Comparison of ENCODE assay signal across 1 cellular context in the genomic region with DNA sequence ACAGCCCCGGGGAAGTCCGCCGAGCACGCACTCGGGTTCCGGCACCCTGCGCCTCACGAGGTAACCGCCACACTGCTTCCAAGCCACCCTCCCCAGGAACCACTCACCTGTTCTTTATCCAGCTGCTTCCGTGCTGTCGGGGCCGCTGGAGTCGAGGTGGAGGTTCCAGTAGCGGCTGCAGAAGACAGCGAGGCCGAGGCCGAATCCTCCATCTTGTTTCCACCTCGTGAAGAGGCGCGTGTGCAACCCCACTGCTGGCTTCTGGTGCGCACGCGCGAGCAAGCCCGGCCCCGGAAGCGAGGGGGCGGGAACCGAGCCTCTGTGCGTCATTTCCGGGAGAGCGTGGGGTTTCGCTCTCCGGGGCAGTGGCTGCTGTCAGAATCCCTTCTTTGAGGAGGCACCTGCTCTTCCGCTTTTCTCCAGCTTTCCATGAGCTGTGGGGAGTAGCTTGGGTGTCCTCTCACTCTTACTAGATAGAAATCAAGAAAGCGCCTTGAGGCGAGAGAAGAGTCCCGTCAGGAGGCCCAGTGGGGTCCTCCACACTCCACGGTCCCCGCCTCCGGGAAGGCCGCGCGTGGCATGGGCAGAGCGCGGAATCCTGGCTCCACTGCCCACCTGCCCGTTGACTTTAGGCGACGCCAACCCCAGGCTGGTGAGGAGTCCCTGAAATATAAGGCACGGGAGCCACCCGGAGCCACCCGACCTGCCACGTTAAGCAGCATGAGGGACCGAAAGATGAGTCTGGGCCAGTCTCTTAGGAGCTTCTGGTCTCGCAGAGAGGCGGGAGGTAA.
TF ChIP-seq lines count a peak whose summit lies in the region.

A gene (minus strand): TSS at position 242 of the 791 bp plus-strand sequence. CDS start 30 bp downstream, at position 212.

TF ChIP-seq in HepG2, 621 proteins besides CTCF, POLR2A, EP300 and RAD21 (continued from another document and continues in another):
- TF ChIP-seq, protein P1, sequence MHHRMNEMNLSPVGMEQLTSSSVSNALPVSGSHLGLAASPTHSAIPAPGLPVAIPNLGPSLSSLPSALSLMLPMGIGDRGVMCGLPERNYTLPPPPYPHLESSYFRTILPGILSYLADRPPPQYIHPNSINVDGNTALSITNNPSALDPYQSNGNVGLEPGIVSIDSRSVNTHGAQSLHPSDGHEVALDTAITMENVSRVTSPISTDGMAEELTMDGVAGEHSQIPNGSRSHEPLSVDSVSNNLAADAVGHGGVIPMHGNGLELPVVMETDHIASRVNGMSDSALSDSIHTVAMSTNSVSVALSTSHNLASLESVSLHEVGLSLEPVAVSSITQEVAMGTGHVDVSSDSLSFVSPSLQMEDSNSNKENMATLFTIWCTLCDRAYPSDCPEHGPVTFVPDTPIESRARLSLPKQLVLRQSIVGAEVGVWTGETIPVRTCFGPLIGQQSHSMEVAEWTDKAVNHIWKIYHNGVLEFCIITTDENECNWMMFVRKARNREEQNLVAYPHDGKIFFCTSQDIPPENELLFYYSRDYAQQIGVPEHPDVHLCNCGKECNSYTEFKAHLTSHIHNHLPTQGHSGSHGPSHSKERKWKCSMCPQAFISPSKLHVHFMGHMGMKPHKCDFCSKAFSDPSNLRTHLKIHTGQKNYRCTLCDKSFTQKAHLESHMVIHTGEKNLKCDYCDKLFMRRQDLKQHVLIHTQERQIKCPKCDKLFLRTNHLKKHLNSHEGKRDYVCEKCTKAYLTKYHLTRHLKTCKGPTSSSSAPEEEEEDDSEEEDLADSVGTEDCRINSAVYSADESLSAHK (CRISPR knock-in tag; IDR thresholded peaks at IDR 0.05; ENCODE audit: borderline replicate concordance) = peak; percentile 73; the same call in 1 of the 2 replicates
- no peak for TF ChIP-seq CBX1 (IDR thresholded peaks at IDR 0.05; ENCODE audit: low read depth)
- peak; percentile 67; the same call in 1 of the 2 replicates for TF ChIP-seq PPARG (CRISPR knock-in tag; conservative IDR thresholded peaks at IDR 0.05)
- TF ChIP-seq, protein P2, sequence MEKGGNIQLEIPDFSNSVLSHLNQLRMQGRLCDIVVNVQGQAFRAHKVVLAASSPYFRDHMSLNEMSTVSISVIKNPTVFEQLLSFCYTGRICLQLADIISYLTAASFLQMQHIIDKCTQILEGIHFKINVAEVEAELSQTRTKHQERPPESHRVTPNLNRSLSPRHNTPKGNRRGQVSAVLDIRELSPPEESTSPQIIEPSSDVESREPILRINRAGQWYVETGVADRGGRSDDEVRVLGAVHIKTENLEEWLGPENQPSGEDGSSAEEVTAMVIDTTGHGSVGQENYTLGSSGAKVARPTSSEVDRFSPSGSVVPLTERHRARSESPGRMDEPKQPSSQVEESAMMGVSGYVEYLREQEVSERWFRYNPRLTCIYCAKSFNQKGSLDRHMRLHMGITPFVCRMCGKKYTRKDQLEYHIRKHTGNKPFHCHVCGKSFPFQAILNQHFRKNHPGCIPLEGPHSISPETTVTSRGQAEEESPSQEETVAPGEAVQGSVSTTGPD (CRISPR knock-in tag; IDR thresholded peaks at IDR 0.05) = no peak; the same call in 1 of the 2 replicates
- TF ChIP-seq ZBTB21 (CRISPR knock-in tag; IDR thresholded peaks at IDR 0.05) = 0 out of 2 replicates have a peak, but pooled peaks have one; percentile 32
- TF ChIP-seq ZNF234 (CRISPR knock-in tag; conservative IDR thresholded peaks at IDR 0.05) = peak; percentile 89; the same call in 1 of the 2 replicates
- peak; percentile 95 for TF ChIP-seq ZFY (CRISPR knock-in tag; IDR thresholded peaks at IDR 0.05)
- peak; percentile 40; the same call in 1 of the 2 replicates for TF ChIP-seq ZNF564 (CRISPR knock-in tag; IDR thresholded peaks at IDR 0.05)
- TF ChIP-seq CCDC6 (CRISPR knock-in tag; IDR thresholded peaks at IDR 0.05) = peak; percentile 57; the same call in 1 of the 2 replicates
- TF ChIP-seq, protein P3, sequence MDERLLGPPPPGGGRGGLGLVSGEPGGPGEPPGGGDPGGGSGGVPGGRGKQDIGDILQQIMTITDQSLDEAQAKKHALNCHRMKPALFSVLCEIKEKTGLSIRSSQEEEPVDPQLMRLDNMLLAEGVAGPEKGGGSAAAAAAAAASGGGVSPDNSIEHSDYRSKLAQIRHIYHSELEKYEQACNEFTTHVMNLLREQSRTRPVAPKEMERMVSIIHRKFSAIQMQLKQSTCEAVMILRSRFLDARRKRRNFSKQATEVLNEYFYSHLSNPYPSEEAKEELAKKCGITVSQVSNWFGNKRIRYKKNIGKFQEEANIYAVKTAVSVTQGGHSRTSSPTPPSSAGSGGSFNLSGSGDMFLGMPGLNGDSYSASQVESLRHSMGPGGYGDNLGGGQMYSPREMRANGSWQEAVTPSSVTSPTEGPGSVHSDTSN (CRISPR knock-in tag; IDR thresholded peaks at IDR 0.05) = no peak
- TF ChIP-seq, protein P4, sequence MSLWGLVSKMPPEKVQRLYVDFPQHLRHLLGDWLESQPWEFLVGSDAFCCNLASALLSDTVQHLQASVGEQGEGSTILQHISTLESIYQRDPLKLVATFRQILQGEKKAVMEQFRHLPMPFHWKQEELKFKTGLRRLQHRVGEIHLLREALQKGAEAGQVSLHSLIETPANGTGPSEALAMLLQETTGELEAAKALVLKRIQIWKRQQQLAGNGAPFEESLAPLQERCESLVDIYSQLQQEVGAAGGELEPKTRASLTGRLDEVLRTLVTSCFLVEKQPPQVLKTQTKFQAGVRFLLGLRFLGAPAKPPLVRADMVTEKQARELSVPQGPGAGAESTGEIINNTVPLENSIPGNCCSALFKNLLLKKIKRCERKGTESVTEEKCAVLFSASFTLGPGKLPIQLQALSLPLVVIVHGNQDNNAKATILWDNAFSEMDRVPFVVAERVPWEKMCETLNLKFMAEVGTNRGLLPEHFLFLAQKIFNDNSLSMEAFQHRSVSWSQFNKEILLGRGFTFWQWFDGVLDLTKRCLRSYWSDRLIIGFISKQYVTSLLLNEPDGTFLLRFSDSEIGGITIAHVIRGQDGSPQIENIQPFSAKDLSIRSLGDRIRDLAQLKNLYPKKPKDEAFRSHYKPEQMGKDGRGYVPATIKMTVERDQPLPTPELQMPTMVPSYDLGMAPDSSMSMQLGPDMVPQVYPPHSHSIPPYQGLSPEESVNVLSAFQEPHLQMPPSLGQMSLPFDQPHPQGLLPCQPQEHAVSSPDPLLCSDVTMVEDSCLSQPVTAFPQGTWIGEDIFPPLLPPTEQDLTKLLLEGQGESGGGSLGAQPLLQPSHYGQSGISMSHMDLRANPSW (CRISPR knock-in tag; IDR thresholded peaks at IDR 0.05; ENCODE audit: borderline replicate concordance) = no peak; the same call in 1 of the 2 replicates
- TF ChIP-seq, protein P5, sequence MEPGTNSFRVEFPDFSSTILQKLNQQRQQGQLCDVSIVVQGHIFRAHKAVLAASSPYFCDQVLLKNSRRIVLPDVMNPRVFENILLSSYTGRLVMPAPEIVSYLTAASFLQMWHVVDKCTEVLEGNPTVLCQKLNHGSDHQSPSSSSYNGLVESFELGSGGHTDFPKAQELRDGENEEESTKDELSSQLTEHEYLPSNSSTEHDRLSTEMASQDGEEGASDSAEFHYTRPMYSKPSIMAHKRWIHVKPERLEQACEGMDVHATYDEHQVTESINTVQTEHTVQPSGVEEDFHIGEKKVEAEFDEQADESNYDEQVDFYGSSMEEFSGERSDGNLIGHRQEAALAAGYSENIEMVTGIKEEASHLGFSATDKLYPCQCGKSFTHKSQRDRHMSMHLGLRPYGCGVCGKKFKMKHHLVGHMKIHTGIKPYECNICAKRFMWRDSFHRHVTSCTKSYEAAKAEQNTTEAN (CRISPR knock-in tag; conservative IDR thresholded peaks at IDR 0.05) = peak; percentile 68
- peak; percentile 82 for TF ChIP-seq FOXO1 (CRISPR knock-in tag; IDR thresholded peaks at IDR 0.05)
- peak; percentile 77 for TF ChIP-seq ZNF12 (CRISPR knock-in tag; IDR thresholded peaks at IDR 0.05)
- peak; percentile 95 for TF ChIP-seq GABPA (IDR thresholded peaks at IDR 0.05; ENCODE audit: low read depth, low read length)
- TF ChIP-seq GABPA (CRISPR knock-in tag; IDR thresholded peaks at IDR 0.05; ENCODE audit: low read depth) = peak; percentile 99
- TF ChIP-seq PCBP1 (IDR thresholded peaks at IDR 0.05; ENCODE audit: borderline replicate concordance, low read depth, low read length) = no peak; the same call in 1 of the 2 replicates
- TF ChIP-seq RARG (CRISPR knock-in tag; IDR thresholded peaks at IDR 0.05; ENCODE audit: low read depth) = peak; percentile 92; the same call in 1 of the 2 replicates
- TF ChIP-seq, protein P6, sequence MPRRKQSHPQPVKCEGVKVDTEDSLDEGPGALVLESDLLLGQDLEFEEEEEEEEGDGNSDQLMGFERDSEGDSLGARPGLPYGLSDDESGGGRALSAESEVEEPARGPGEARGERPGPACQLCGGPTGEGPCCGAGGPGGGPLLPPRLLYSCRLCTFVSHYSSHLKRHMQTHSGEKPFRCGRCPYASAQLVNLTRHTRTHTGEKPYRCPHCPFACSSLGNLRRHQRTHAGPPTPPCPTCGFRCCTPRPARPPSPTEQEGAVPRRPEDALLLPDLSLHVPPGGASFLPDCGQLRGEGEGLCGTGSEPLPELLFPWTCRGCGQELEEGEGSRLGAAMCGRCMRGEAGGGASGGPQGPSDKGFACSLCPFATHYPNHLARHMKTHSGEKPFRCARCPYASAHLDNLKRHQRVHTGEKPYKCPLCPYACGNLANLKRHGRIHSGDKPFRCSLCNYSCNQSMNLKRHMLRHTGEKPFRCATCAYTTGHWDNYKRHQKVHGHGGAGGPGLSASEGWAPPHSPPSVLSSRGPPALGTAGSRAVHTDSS (CRISPR knock-in tag; conservative IDR thresholded peaks at IDR 0.05) = no peak
- no peak for TF ChIP-seq DPF2 (CRISPR knock-in tag; IDR thresholded peaks at IDR 0.05; ENCODE audit: borderline replicate concordance, low read depth)
- TF ChIP-seq GATA4 (IDR thresholded peaks at IDR 0.05; ENCODE audit: borderline replicate concordance, low read depth) = peak; percentile 83; the same call in 1 of the 2 replicates
- TF ChIP-seq, protein P7, sequence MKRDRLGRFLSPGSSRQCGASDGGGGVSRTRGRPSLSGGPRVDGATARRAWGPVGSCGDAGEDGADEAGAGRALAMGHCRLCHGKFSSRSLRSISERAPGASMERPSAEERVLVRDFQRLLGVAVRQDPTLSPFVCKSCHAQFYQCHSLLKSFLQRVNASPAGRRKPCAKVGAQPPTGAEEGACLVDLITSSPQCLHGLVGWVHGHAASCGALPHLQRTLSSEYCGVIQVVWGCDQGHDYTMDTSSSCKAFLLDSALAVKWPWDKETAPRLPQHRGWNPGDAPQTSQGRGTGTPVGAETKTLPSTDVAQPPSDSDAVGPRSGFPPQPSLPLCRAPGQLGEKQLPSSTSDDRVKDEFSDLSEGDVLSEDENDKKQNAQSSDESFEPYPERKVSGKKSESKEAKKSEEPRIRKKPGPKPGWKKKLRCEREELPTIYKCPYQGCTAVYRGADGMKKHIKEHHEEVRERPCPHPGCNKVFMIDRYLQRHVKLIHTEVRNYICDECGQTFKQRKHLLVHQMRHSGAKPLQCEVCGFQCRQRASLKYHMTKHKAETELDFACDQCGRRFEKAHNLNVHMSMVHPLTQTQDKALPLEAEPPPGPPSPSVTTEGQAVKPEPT (CRISPR knock-in tag; IDR thresholded peaks at IDR 0.05; ENCODE audit: low read depth) = peak; percentile 83; the same call in 1 of the 2 replicates
- TF ChIP-seq ZNF160 (CRISPR knock-in tag; IDR thresholded peaks at IDR 0.05) = peak; percentile 93; the same call in 1 of the 2 replicates
- TF ChIP-seq ELF1 (CRISPR knock-in tag; IDR thresholded peaks at IDR 0.05) = peak; percentile 90
- TF ChIP-seq, protein P8, sequence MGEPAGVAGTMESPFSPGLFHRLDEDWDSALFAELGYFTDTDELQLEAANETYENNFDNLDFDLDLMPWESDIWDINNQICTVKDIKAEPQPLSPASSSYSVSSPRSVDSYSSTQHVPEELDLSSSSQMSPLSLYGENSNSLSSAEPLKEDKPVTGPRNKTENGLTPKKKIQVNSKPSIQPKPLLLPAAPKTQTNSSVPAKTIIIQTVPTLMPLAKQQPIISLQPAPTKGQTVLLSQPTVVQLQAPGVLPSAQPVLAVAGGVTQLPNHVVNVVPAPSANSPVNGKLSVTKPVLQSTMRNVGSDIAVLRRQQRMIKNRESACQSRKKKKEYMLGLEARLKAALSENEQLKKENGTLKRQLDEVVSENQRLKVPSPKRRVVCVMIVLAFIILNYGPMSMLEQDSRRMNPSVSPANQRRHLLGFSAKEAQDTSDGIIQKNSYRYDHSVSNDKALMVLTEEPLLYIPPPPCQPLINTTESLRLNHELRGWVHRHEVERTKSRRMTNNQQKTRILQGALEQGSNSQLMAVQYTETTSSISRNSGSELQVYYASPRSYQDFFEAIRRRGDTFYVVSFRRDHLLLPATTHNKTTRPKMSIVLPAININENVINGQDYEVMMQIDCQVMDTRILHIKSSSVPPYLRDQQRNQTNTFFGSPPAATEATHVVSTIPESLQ (CRISPR knock-in tag; conservative IDR thresholded peaks at IDR 0.05) = peak; percentile 26; the same call in 1 of the 2 replicates
- no peak for TF ChIP-seq ZNF432 (CRISPR knock-in tag; IDR thresholded peaks at IDR 0.05; ENCODE audit: borderline replicate concordance)
- peak; percentile 88 for TF ChIP-seq HIVEP1 (CRISPR knock-in tag; IDR thresholded peaks at IDR 0.05)
- TF ChIP-seq AKAP8 (CRISPR knock-in tag; IDR thresholded peaks at IDR 0.05) = peak; percentile 90
- peak; percentile 34 for TF ChIP-seq TBX2 (CRISPR knock-in tag; IDR thresholded peaks at IDR 0.05; ENCODE audit: borderline replicate concordance)
- 0 out of 2 replicates have a peak, but pooled peaks have one; percentile 14 for TF ChIP-seq ZNF138 (CRISPR knock-in tag; IDR thresholded peaks at IDR 0.05; ENCODE audit: low read depth)
- TF ChIP-seq, protein P9, sequence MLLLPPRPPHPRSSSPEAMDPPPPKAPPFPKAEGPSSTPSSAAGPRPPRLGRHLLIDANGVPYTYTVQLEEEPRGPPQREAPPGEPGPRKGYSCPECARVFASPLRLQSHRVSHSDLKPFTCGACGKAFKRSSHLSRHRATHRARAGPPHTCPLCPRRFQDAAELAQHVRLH (CRISPR knock-in tag; IDR thresholded peaks at IDR 0.05; ENCODE audit: borderline replicate concordance, low read depth) = peak; percentile 86; the same call in 1 of the 2 replicates
- TF ChIP-seq ATM (IDR thresholded peaks at IDR 0.05; ENCODE audit: borderline replicate concordance) = no peak
- peak; percentile 99 for TF ChIP-seq SRY (CRISPR knock-in tag; IDR thresholded peaks at IDR 0.05)
- no peak for TF ChIP-seq ZNF382 (CRISPR knock-in tag; IDR thresholded peaks at IDR 0.05; ENCODE audit: borderline replicate concordance)
- no peak; the same call in 1 of the 2 replicates for TF ChIP-seq KLF15 (CRISPR knock-in tag; IDR thresholded peaks at IDR 0.05; ENCODE audit: borderline replicate concordance)
- TF ChIP-seq, protein P10, sequence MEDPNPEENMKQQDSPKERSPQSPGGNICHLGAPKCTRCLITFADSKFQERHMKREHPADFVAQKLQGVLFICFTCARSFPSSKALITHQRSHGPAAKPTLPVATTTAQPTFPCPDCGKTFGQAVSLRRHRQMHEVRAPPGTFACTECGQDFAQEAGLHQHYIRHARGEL (CRISPR knock-in tag; IDR thresholded peaks at IDR 0.05) = 0 out of 2 replicates have a peak, but pooled peaks have one; percentile 16
- TF ChIP-seq MIER2 (CRISPR knock-in tag; IDR thresholded peaks at IDR 0.05) = peak; percentile 70
